Comparison of ENCODE assay signal across 15 cellular contexts in genomic region chr10:121683803-121684202, GRCh38.
DNase-seq lines count a peak whose midpoint lies in the region; ATAC-seq and TF ChIP-seq lines count a peak whose summit lies in the region.
"Had no signal": no experiment of that assay in that cellular context is flagged by ENCODE, and none has a peak within 500 bp of the region (broad histone marks: within the 10 kb centered on the region; RNA-seq: fewer than 3 reads in every experiment).

No MANE protein-coding gene starts in this region.

- H3K27me3 Mint-ChIP-seq in GM23338 (ENCODE audit: insufficient read depth, low read depth, poor library complexity), result peaks cover 1% of the 10 kb centered on the region

- H3K4me1 ChIP-seq in GM23338 (ENCODE audit: insufficient read depth) (no peaks in the 10 kb centered on the region; the same call in 1 of the 2 replicates), GM23248 (ENCODE audit: insufficient read depth) (no peaks in the 10 kb centered on the region)

- no peak overlapping the region for H3K4me3 Mint-ChIP-seq in GM23338
- H3K4me3 Mint-ChIP-seq: CD8-positive, alpha-beta memory T cell had no signal

- H3K27me3 ChIP-seq in GM23338 (ENCODE audit: insufficient read depth) (no peaks in the 10 kb centered on the region), GM23248 (replicated peaks; ENCODE audit: insufficient read depth) (no peaks in the 10 kb centered on the region)

- H3K27ac ChIP-seq in GM23338 (ENCODE audit: low read depth) (no peak overlapping the region), GM23248 (no peak overlapping the region)

- no peaks in the 10 kb centered on the region for H3K9me2 ChIP-seq in GM23338 (ENCODE audit: insufficient read depth)
- no peaks in the 10 kb centered on the region for H3K9me2 ChIP-seq in GM23248 (ENCODE audit: insufficient read depth)

- no peak overlapping the region for H2AFZ ChIP-seq in GM23338
- no peak overlapping the region for H2AFZ ChIP-seq in GM23248

- no peaks in the 10 kb centered on the region for H3F3A ChIP-seq in GM23338 (replicated peaks; ENCODE audit: low read depth)
- H3F3A ChIP-seq in GM23248 (ENCODE audit: insufficient read depth), result no peaks in the 10 kb centered on the region

- H4K20me1 ChIP-seq in GM23338 (replicated peaks; ENCODE audit: insufficient read depth) (no peaks in the 10 kb centered on the region), GM23248 (ENCODE audit: insufficient read depth) (no peaks in the 10 kb centered on the region)

- H3K9me3 Mint-ChIP-seq in GM23338, result peaks cover 8% of the 10 kb centered on the region

- WGBS in GM23248 (ENCODE audit: low coverage in 1 of 2, low lambda C conversion rate in 2 of 2, missing lambda C conversion rate in 2 of 2), 2 experiments, result 63 to 68% methylated on average over 7 of the region's 7 CpGs

- no peak for DNase-seq in GM23338 (ENCODE audit: low spot score)
- DNase-seq in NCI-H82 (lab: John Stamatoyannopoulos, UW), result peak; percentile 79
- DNase-seq in foreskin melanocyte, result peak; percentile 7
- DNase-seq in renal cortical epithelial cell (ENCODE audit: low read depth), result peak; percentile 9
- DNase-seq in GM23248, result no peak
- DNase-seq in EL, result no peak
- no peak for DNase-seq in SHP77 (lab: John Stamatoyannopoulos, UW)
- DNase-seq: CD8-positive, alpha-beta memory T cell; DND-41; KG1; NCI-H1105 treated with DMSO at 0.1 percent for 48 hours; NCI-H1930; NCI-H2171 treated with DMSO at 0.1 percent for 48 hours; NK-92 treated with Interleukin-12 subunit alpha and Interleukin-12 subunit beta, amount 100 ng/mL, for 24 hours; OCI-M1 had no signal

- H3K36me3 Mint-ChIP-seq in GM23338 (ENCODE audit: low read depth), result peaks cover 6% of the 10 kb centered on the region
- H3K36me3 Mint-ChIP-seq: CD8-positive, alpha-beta memory T cell had no signal

- peaks cover 10% of the 10 kb centered on the region for H3K4me1 Mint-ChIP-seq in GM23338
- H3K4me1 Mint-ChIP-seq: CD8-positive, alpha-beta memory T cell had no signal

- peak; percentile 64 for ATAC-seq in GM23338

- H3K4me2 ChIP-seq in GM23338, result no peak overlapping the region
- H3K4me2 ChIP-seq in GM23248 (ENCODE audit: unreplicated experiment), result no peak overlapping the region

- H3K4me3 ChIP-seq in GM23338, result no peak overlapping the region
- H3K4me3 ChIP-seq in GM23248, result no peak overlapping the region

- H3K36me3 ChIP-seq in GM23338 (ENCODE audit: insufficient read depth) (no peaks in the 10 kb centered on the region), GM23248 (ENCODE audit: low read depth) (no peaks in the 10 kb centered on the region)

- H3K79me2 ChIP-seq in GM23338 (replicated peaks; ENCODE audit: insufficient read depth) (no peaks in the 10 kb centered on the region), GM23248 (ENCODE audit: insufficient read depth) (no peaks in the 10 kb centered on the region)

- H3K9ac ChIP-seq in GM23248, result no peak overlapping the region

- no peak for TF ChIP-seq CTCF in GM23338 (conservative IDR thresholded peaks at IDR 0.05; ENCODE audit: low read depth in 2 of 2)

- H3K27ac Mint-ChIP-seq in GM23338, result no peak overlapping the region
- H3K27ac Mint-ChIP-seq: CD8-positive, alpha-beta memory T cell had no signal

- H3K9me3 ChIP-seq in GM23248 (ENCODE audit: low read depth), result no peaks in the 10 kb centered on the region

- in situ Hi-C loops in GM23248 (cut with MboI), result no loop called here

TF ChIP-seq in GM23338, 12 proteins besides CTCF, POLR2A, EP300 and RAD21 (continues in another document):
- TF ChIP-seq JUNB (IDR thresholded peaks at IDR 0.05; ENCODE audit: unreplicated experiment), result no peak
- TF ChIP-seq EZH2phosphoT487 (IDR thresholded peaks at IDR 0.05; ENCODE audit: unreplicated experiment), result no peak
- no peak for TF ChIP-seq STAT1 (IDR thresholded peaks at IDR 0.05; ENCODE audit: unreplicated experiment)
- no peak for TF ChIP-seq EZH2 (IDR thresholded peaks at IDR 0.05; ENCODE audit: low read depth, unreplicated experiment)
- TF ChIP-seq ETS1 (IDR thresholded peaks at IDR 0.05), result no peak
- no peak for TF ChIP-seq ZNF331 (CRISPR knock-in tag; IDR thresholded peaks at IDR 0.05; ENCODE audit: low read depth)
- no peak for TF ChIP-seq NANOG (IDR thresholded peaks at IDR 0.05; ENCODE audit: borderline replicate concordance)
- no peak for TF ChIP-seq POLR2AphosphoS5 (IDR thresholded peaks at IDR 0.05; ENCODE audit: low read depth)
- TF ChIP-seq CREB1 (CRISPR knock-in tag; IDR thresholded peaks at IDR 0.05; ENCODE audit: low read depth), result no peak
- no peak for TF ChIP-seq ZNF462 (CRISPR knock-in tag; IDR thresholded peaks at IDR 0.05)
- TF ChIP-seq ZNF114 (CRISPR knock-in tag; IDR thresholded peaks at IDR 0.05), result no peak

Comparison
In these comparisons a context has a peak if more than half of its experiments do, and no peak if none do; other contexts are left out.
1. DNase-seq: peak in NCI-H82 (single experiment), foreskin melanocyte (single experiment) and renal cortical epithelial cell (single experiment); none in GM23338 (single experiment), GM23248 (single experiment), EL (single experiment) and SHP77 (0 of 2).